ENCODE assay signal across 28 cellular contexts in the genomic region with DNA sequence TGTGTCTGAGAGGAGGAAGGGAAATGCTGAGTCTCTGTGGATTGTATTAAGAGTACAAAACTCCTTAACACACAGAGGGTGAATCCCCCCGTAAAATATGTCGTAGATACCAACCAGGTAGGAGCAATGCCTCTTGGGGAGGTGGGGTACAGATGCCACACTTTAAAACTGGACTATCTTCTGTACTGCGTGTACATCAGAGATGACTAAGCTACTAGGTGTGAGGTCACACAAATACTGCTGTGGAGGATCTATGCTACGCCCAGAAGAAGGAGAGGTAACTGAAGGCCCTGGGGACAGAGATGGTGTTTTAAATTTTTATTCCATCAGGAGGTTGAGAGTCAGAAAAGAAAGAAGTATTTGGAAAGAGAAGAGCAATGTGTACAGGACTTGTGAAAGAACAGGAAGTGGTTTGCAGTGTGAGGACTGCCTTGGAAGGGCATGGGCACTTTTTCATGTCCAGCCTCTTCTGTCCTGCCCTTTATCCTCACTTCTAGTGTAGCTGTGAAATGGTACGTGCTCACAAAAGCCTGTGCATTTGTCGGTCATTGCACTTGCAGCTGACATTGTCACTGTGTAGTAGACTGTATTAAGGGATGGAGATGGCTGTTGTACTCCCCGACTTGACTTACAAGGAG.
A peak's percentile ranks its signal among the peaks of the same experiment; 100 is the strongest.
DNase-seq lines count a peak whose midpoint lies in the region; ATAC-seq and TF ChIP-seq lines count a peak whose summit lies in the region.
"Had no signal": no experiment of that assay in that cellular context is flagged by ENCODE, and none has a peak within 500 bp of the region (broad histone marks: within the 10 kb centered on the region; RNA-seq: fewer than 3 reads in every experiment).

No MANE protein-coding gene starts in this region.

- H3K14ac ChIP-seq in neuronal stem cell (ENCODE audit: low read length), result no peak overlapping the region

- DNase-seq in CD14-positive monocyte (ENCODE audit: low spot score), result no peak
- peak; percentile 5 for DNase-seq in KBM-7
- peak; percentile 87 for DNase-seq in SKM-1 (lab: John Stamatoyannopoulos, UW; ENCODE audit: unreplicated experiment)
- DNase-seq in neuronal stem cell (ENCODE audit: low spot score), result no peak
- no peak for DNase-seq in type B pancreatic cell (ENCODE audit: extremely low spot score, unreplicated experiment)
- no peak for DNase-seq in kidney tubule cell (ENCODE audit: low spot score)
- DNase-seq: activated CD4-positive, CD25-positive, alpha-beta regulatory T cell; activated CD8-positive, alpha-beta memory T cell treated with anti-CD3 and anti-CD28 coated beads, Interleukin-2, amount 10 ng/mL, durations not matched to agents 7 days and 5 days; activated gamma-delta T cell treated with Interleukin-2 at 50 U/mL for 16 hours; activated naive CD8-positive, alpha-beta T cell treated with anti-CD3 and anti-CD28 coated beads, Interleukin-2, amount 50 U/mL, for 24 hours; activated T-cell treated with anti-CD3 and anti-CD28 coated beads, Interleukin-2, amount 50 U/mL, for 48 hours; caudate nucleus; CD8-positive, alpha-beta T cell; effector memory CD8-positive, alpha-beta T cell; GOT3; hypothalamus; NCI-H1092 treated with DMSO at 0.1 percent for 48 hours; NCI-H187 treated with DMSO at 0.1 percent for 48 hours; NCI-H524; Peyer's patch; SHP77 treated with DMSO at 0.1 percent for 48 hours; stimulated activated CD4-positive, alpha-beta T cell treated with anti-CD3 and anti-CD28 coated beads, Interleukin-1b, Interleukin-23, amount 100 ng/mL, for 48 hours; stimulated activated naive CD8-positive, alpha-beta T cell treated with anti-CD3 and anti-CD28 coated beads, Interleukin-15, amount 100 ng/mL, for 72 hours had no signal

- in situ Hi-C loops in KBM-7 (cut with MboI; ENCODE audit: low pct_unique_long_range_greater_than_20kb, low sequenced_read_pairs), result no loop called here

- H3K36me3 Mint-ChIP-seq in CD14-positive monocyte (no peaks in the 10 kb centered on the region), type B pancreatic cell (no peaks in the 10 kb centered on the region)
- H3K36me3 Mint-ChIP-seq: activated CD8-positive, alpha-beta memory T cell treated with anti-CD3 and anti-CD28 coated beads, Interleukin-2, amount 10 ng/mL, durations not matched to agents 7 days and 5 days; CD8-positive, alpha-beta T cell; memory B cell had no signal

- H3K9me3 ChIP-seq in neuronal stem cell (replicated peaks in 1 of 2; ENCODE audit: control insufficient read depth in 2 of 2, insufficient read depth in 1 of 2, low read depth in 1 of 2, low read length in 2 of 2), result no peaks in the 10 kb centered on the region
- H3K9me3 ChIP-seq: Peyer's patch had no signal

- H4K91ac ChIP-seq in neuronal stem cell (ENCODE audit: low read depth, low read length, poor library complexity), result no peak overlapping the region

- no CpG with 5 or more reads among the region's 7 CpGs for WGBS in neuronal stem cell (ENCODE audit: extremely low coverage in 2 of 2, insufficient read length in 2 of 2, insufficient replicate concordance in 1 of 2), 2 donors

- no peak overlapping the region for H3K4me2 ChIP-seq in neuronal stem cell (ENCODE audit: insufficient read depth, low read length, poor library complexity, severe bottlenecking)

- H3K4ac ChIP-seq in neuronal stem cell (ENCODE audit: low read length), result no peak overlapping the region

- no peak overlapping the region for H2BK12ac ChIP-seq in neuronal stem cell (ENCODE audit: low read length)

- H3K27me3 Mint-ChIP-seq in CD14-positive monocyte (ENCODE audit: low read depth in 3 of 3) (no peaks in the 10 kb centered on the region), type B pancreatic cell (no peaks in the 10 kb centered on the region)
- H3K27me3 Mint-ChIP-seq: activated CD8-positive, alpha-beta memory T cell treated with anti-CD3 and anti-CD28 coated beads, Interleukin-2, amount 10 ng/mL, durations not matched to agents 7 days and 5 days; activated naive CD8-positive, alpha-beta T cell treated with anti-CD3 and anti-CD28 coated beads, Interleukin-2, amount 50 U/mL, for 24 hours; effector memory CD8-positive, alpha-beta T cell; memory B cell; stimulated activated naive CD8-positive, alpha-beta T cell treated with anti-CD3 and anti-CD28 coated beads, Interleukin-15, amount 100 ng/mL, for 72 hours had no signal

- no peak overlapping the region for H2BK120ac ChIP-seq in neuronal stem cell (ENCODE audit: low read depth, low read length)

- H3K36me3 ChIP-seq in neuronal stem cell (replicated peaks in 1 of 2; ENCODE audit: control insufficient read depth in 2 of 2, insufficient read depth in 2 of 2, low read length in 2 of 2), result no peaks in the 10 kb centered on the region
- H3K36me3 ChIP-seq: Peyer's patch, right atrium auricular region had no signal

- H3K4me1 Mint-ChIP-seq in CD14-positive monocyte, result peaks cover 19% of the 10 kb centered on the region
- H3K4me1 Mint-ChIP-seq in type B pancreatic cell (ENCODE audit: unreplicated experiment), result no peaks in the 10 kb centered on the region
- H3K4me1 Mint-ChIP-seq: activated CD8-positive, alpha-beta memory T cell treated with anti-CD3 and anti-CD28 coated beads, Interleukin-2, amount 10 ng/mL, durations not matched to agents 7 days and 5 days; memory B cell; stimulated activated naive CD8-positive, alpha-beta T cell treated with anti-CD3 and anti-CD28 coated beads, Interleukin-15, amount 100 ng/mL, for 72 hours had no signal

- H3K27me3 ChIP-seq in neuronal stem cell (ENCODE audit: control insufficient read depth in 3 of 3, insufficient read depth in 3 of 3, low read depth in 1 of 3, low read length in 3 of 3), result no peaks in the 10 kb centered on the region
- H3K27me3 ChIP-seq: Peyer's patch, right atrium auricular region had no signal

- no peak overlapping the region for H4K8ac ChIP-seq in neuronal stem cell (ENCODE audit: low read depth, low read length)

- H3K18ac ChIP-seq in neuronal stem cell (ENCODE audit: low read length), result no peak overlapping the region

- peak overlapping the region in 3 of 7 donors; percentile 8 to 68 (median 48) for H3K27ac Mint-ChIP-seq in CD14-positive monocyte
- H3K27ac Mint-ChIP-seq in type B pancreatic cell, result no peak overlapping the region
- H3K27ac Mint-ChIP-seq: activated CD8-positive, alpha-beta memory T cell treated with anti-CD3 and anti-CD28 coated beads, Interleukin-2, amount 10 ng/mL, durations not matched to agents 7 days and 5 days; activated naive CD8-positive, alpha-beta T cell treated with anti-CD3 and anti-CD28 coated beads, Interleukin-2, amount 50 U/mL, for 24 hours; CD8-positive, alpha-beta T cell; effector memory CD8-positive, alpha-beta T cell; memory B cell; stimulated activated naive CD8-positive, alpha-beta T cell treated with anti-CD3 and anti-CD28 coated beads, Interleukin-15, amount 100 ng/mL, for 72 hours had no signal

- H3K4me3 Mint-ChIP-seq in CD14-positive monocyte (peak overlapping the region; percentile 37 to 54), type B pancreatic cell (no peak overlapping the region)
- H3K4me3 Mint-ChIP-seq: activated CD8-positive, alpha-beta memory T cell treated with anti-CD3 and anti-CD28 coated beads, Interleukin-2, amount 10 ng/mL, durations not matched to agents 7 days and 5 days; activated naive CD8-positive, alpha-beta T cell treated with anti-CD3 and anti-CD28 coated beads, Interleukin-2, amount 50 U/mL, for 24 hours; CD8-positive, alpha-beta T cell; effector memory CD8-positive, alpha-beta T cell; memory B cell; stimulated activated naive CD8-positive, alpha-beta T cell treated with anti-CD3 and anti-CD28 coated beads, Interleukin-15, amount 100 ng/mL, for 72 hours had no signal

- H3K9ac ChIP-seq in neuronal stem cell (ENCODE audit: low read depth, low read length, poor library complexity), result no peak overlapping the region

- H2BK5ac ChIP-seq in neuronal stem cell (ENCODE audit: low read length), result no peak overlapping the region

- no peak overlapping the region for H3K4me3 ChIP-seq in neuronal stem cell (ENCODE audit: low read length in 2 of 2)
- H3K4me3 ChIP-seq: coronary artery, Peyer's patch, right atrium auricular region had no signal

- TF ChIP-seq CTCF in CD14-positive monocyte (IDR thresholded peaks at IDR 0.05) (no peak), type B pancreatic cell (conservative IDR thresholded peaks at IDR 0.05) (no peak)

- ATAC-seq in GM18858 (IDR thresholded peaks at IDR 0.05; ENCODE audit: unreplicated experiment) (no peak), HG02588 (IDR thresholded peaks at IDR 0.05; ENCODE audit: unreplicated experiment) (no peak)
- ATAC-seq: activated CD8-positive, alpha-beta memory T cell treated with anti-CD3 and anti-CD28 coated beads, Interleukin-2, amount 10 ng/mL, durations not matched to agents 7 days and 5 days; activated naive CD8-positive, alpha-beta T cell treated with anti-CD3 and anti-CD28 coated beads, Interleukin-2, amount 50 U/mL, for 24 hours; CD8-positive, alpha-beta T cell; effector memory CD8-positive, alpha-beta T cell; stimulated activated naive CD8-positive, alpha-beta T cell treated with anti-CD3 and anti-CD28 coated beads, Interleukin-15, amount 100 ng/mL, for 72 hours had no signal

- H3K23ac ChIP-seq in neuronal stem cell (ENCODE audit: low read depth, low read length, poor library complexity), result no peak overlapping the region

- intact Hi-C loops in CD14-positive monocyte (cut with micrococcal nuclease), result no loop called here

- H2AK5ac ChIP-seq in neuronal stem cell (ENCODE audit: low read depth, low read length), result no peak overlapping the region

- H3K4me1 ChIP-seq in neuronal stem cell (ENCODE audit: control insufficient read depth in 2 of 2, insufficient read depth in 1 of 2, low read depth in 1 of 2, low read length in 2 of 2), result no peaks in the 10 kb centered on the region
- H3K4me1 ChIP-seq: Peyer's patch, right atrium auricular region had no signal

- H3K9me3 Mint-ChIP-seq in CD14-positive monocyte, result peaks cover 0 to 3% (median 1%) of the 10 kb centered on the region in 7 donors
- H3K9me3 Mint-ChIP-seq in type B pancreatic cell, result no peaks in the 10 kb centered on the region
- H3K9me3 Mint-ChIP-seq: activated naive CD8-positive, alpha-beta T cell treated with anti-CD3 and anti-CD28 coated beads, Interleukin-2, amount 50 U/mL, for 24 hours; CD8-positive, alpha-beta T cell; stimulated activated naive CD8-positive, alpha-beta T cell treated with anti-CD3 and anti-CD28 coated beads, Interleukin-15, amount 100 ng/mL, for 72 hours had no signal

- H3K79me1 ChIP-seq in neuronal stem cell (ENCODE audit: low read depth, low read length), result no peaks in the 10 kb centered on the region

- peak overlapping the region; percentile 10 for H2AFZ ChIP-seq in neuronal stem cell (ENCODE audit: low read length)

- H3K27ac ChIP-seq in neuronal stem cell (replicated peaks; ENCODE audit: low read length), result no peak overlapping the region
- H3K27ac ChIP-seq: coronary artery, Peyer's patch, right atrium auricular region had no signal

- no peak overlapping the region for H2BK15ac ChIP-seq in neuronal stem cell (ENCODE audit: low read length)

Comparison
In these comparisons a context has a peak if more than half of its experiments do, and no peak if none do; other contexts are left out.
1. DNase-seq: peak in KBM-7 (single experiment) and SKM-1 (single experiment); none in CD14-positive monocyte (single experiment), neuronal stem cell (single experiment), type B pancreatic cell (single experiment) and kidney tubule cell (single experiment).